In the genomic region with DNA sequence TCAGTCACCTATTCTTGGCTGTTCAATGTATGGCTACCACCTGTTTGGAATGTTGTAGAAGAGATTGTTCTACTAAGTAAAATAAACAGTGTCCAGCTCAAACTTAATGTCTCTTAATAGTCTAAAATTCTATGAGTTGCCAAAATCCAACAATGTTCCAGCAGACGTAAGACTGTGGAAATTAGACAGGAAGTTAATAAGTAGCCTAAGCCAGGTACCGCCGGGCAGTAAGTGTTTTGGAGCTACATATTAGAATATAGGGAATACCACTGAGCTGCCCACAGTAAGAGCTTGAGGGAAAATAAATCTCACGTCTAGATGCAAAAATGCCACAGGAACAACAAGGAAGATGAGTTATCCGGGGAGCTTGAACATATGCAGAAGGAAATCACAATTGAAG, we compare ENCODE assay signal across 25 cellular contexts. TPM values are rescaled to one million over a fixed set of nuclear protein-coding genes. Genes with fewer than 3 reads are reported as not detected.
DNase-seq lines count a peak whose midpoint lies in the region; ATAC-seq, FAIRE-seq and TF ChIP-seq lines count a peak whose summit lies in the region.
"Had no signal": no experiment of that assay in that cellular context is flagged by ENCODE, and none has a peak within 500 bp of the region (broad histone marks: within the 10 kb centered on the region; RNA-seq: fewer than 3 reads in every experiment).

No MANE protein-coding gene starts in this region.

- 42% methylated on average over 5 of the region's 5 CpGs for WGBS in right lobe of liver (ENCODE audit: insufficient coverage, low coverage, low lambda C conversion rate, missing lambda C conversion rate)

- peak; percentile 59 to 86 (median 70) for ATAC-seq in right lobe of liver
- no peak for ATAC-seq in GM21390 (IDR thresholded peaks at IDR 0.05; ENCODE audit: unreplicated experiment)
- ATAC-seq: GM12878 had no signal

- FAIRE-seq in GM19239 (lab: Jason Lieb, UNC), result peak; percentile 28
- FAIRE-seq: GM12878, GM12892, GM18507 had no signal

- H3K36me3 ChIP-seq in right lobe of liver (no peaks in the 10 kb centered on the region), SJCRH30 (no peaks in the 10 kb centered on the region)
- H3K36me3 ChIP-seq: BE2C, BLaER1 had no signal

- H3K9me3 ChIP-seq in right lobe of liver (no peaks in the 10 kb centered on the region), SJCRH30 (replicated peaks) (no peaks in the 10 kb centered on the region)
- H3K9me3 ChIP-seq: BE2C, BLaER1 had no signal

- H3K4me1 ChIP-seq in right lobe of liver, result peaks cover 0 to 8% (median 4%) of the 10 kb centered on the region in 4 donors
- no peaks in the 10 kb centered on the region for H3K4me1 ChIP-seq in SJCRH30
- H3K4me1 ChIP-seq: BE2C had no signal

- H3K4me3 ChIP-seq in right lobe of liver (no peak overlapping the region), SJCRH30 (no peak overlapping the region)
- H3K4me3 ChIP-seq: BLaER1, GM12878 had no signal

- DNase-seq in GM19239 (ENCODE audit: insufficient read length, low spot score) (no peak), kidney tubule cell (ENCODE audit: low spot score) (peak; percentile 4), right lobe of liver (no peak), germinal center (ENCODE audit: low spot score) (no peak), SJCRH30 (no peak)
- DNase-seq: 8988T; ACHN; BE2C; C1 segment of cervical spinal cord; CD4-positive, alpha-beta memory T cell; CD4-positive, CD25-positive, alpha-beta regulatory T cell; CD8-positive, alpha-beta memory T cell; COR-L47; DMS 273 treated with DMSO at 0.1 percent for 48 hours; DMS153; DMS53; DMS79; DND-41; EL; GDM1 had no signal

- H3K27ac ChIP-seq in right lobe of liver (no peak overlapping the region), SJCRH30 (no peak overlapping the region)
- H3K27ac ChIP-seq: BLaER1 had no signal

- TF ChIP-seq POLR2A in right lobe of liver (IDR thresholded peaks at IDR 0.05), result no peak

- intact Hi-C loops in right lobe of liver (cut with DNase I), result no loop called here

- no peak for TF ChIP-seq CTCF in right lobe of liver (IDR thresholded peaks at IDR 0.05)

- H3K27me3 ChIP-seq in right lobe of liver, result no peaks in the 10 kb centered on the region
- no peaks in the 10 kb centered on the region for H3K27me3 ChIP-seq in SJCRH30
- H3K27me3 ChIP-seq: BE2C, BLaER1 had no signal

RNA-seq across cellular contexts. Expression of a gene that starts 7.8 kb away (rescaled TPM):
- total RNA-seq in right lobe of liver, result 10 to 100 TPM; 12.5 to 32.7 (median 22.1) TPM
- total RNA-seq in SJCRH30 (2014; rRNA removed; shearing (Covaris generic)), result 34.9 and 41.7 TPM in 2 replicates
